ENCODE assay signal across 18 cellular contexts in genomic region chr9:121105531-121105930, GRCh38. TPM values are rescaled to one million over a fixed set of nuclear protein-coding genes. Genes with fewer than 3 reads are reported as not detected.
DNase-seq lines count a peak whose midpoint lies in the region; ATAC-seq, FAIRE-seq and TF ChIP-seq lines count a peak whose summit lies in the region.
"Had no signal": no experiment of that assay in that cellular context is flagged by ENCODE, and none has a peak within 500 bp of the region (broad histone marks: within the 10 kb centered on the region; RNA-seq: fewer than 3 reads in every experiment).

No MANE protein-coding gene starts in this region.

- BruUV-seq in HepG2 (replicated peaks; lab: Mats Ljungman, UMichigan), result no TSS peak

- no peaks in the 10 kb centered on the region for H3K79me2 ChIP-seq in HepG2 (ENCODE audit: insufficient read depth, low read length)

- peaks cover 18 to 31% (median 20%) of the 10 kb centered on the region in 4 donors for H3K4me1 Mint-ChIP-seq in CD4-positive, alpha-beta memory T cell
- H3K4me1 Mint-ChIP-seq in T-helper 17 cell, result peaks cover 17% of the 10 kb centered on the region
- peaks cover 11 to 28% of the 10 kb centered on the region in 2 donors for H3K4me1 Mint-ChIP-seq in effector memory CD8-positive, alpha-beta T cell (ENCODE audit: low read depth in 2 of 2)

- no peak for ATAC-seq in T-helper 17 cell
- ATAC-seq in effector memory CD8-positive, alpha-beta T cell (replicated peaks), result no peak
- no peak for ATAC-seq in GM19455 (IDR thresholded peaks at IDR 0.05; ENCODE audit: unreplicated experiment)
- ATAC-seq in HepG2, result no peak
- ATAC-seq: left ventricle myocardium superior had no signal

- H3K4me1 ChIP-seq in BLaER1 (peaks cover 36% of the 10 kb centered on the region), HepG2 (ENCODE audit: insufficient read depth, low read length) (no peaks in the 10 kb centered on the region)
- no peaks in the 10 kb centered on the region for H3K4me1 ChIP-seq in CD4-positive, alpha-beta memory T cell (ENCODE audit: insufficient read depth, low read length)
- H3K4me1 ChIP-seq: esophagus muscularis mucosa, prostate gland, thyroid gland had no signal

- H2AFZ ChIP-seq in HepG2 (ENCODE audit: low read length), result no peak overlapping the region

- no peak for DNase-seq in CD4-positive, alpha-beta memory T cell
- DNase-seq in T-helper 17 cell, result no peak
- no peak for DNase-seq in effector memory CD8-positive, alpha-beta T cell
- DNase-seq in GM13976 (ENCODE audit: low spot score), result no peak
- no peak for DNase-seq in stimulated activated CD4-positive, alpha-beta T cell treated with anti-CD3 and anti-CD28 coated beads, Interleukin-4, amount 100 ng/mL, for 24 hours
- no peak for DNase-seq in HepG2 (ENCODE audit: low spot score)
- DNase-seq: activated CD4-positive, alpha-beta T cell treated with anti-CD3 and anti-CD28 coated beads for 4 hours; adrenal gland; DMS 273 treated with DMSO at 0.1 percent for 48 hours; Karpas-422; left ventricle myocardium superior; NCI-H1694 had no signal

- TF ChIP-seq POLR2A in HepG2 (IDR thresholded peaks at IDR 0.05; ENCODE audit: insufficient read depth in 1 of 2, low read depth in 2 of 2, low read length in 2 of 2), result no peak

- H3K27me3 ChIP-seq in BLaER1, result no peaks in the 10 kb centered on the region
- no peaks in the 10 kb centered on the region for H3K27me3 ChIP-seq in CD4-positive, alpha-beta memory T cell (ENCODE audit: insufficient read depth, low read length)
- H3K27me3 ChIP-seq in HepG2 (ENCODE audit: control insufficient read depth in 1 of 2, insufficient read depth in 2 of 2, low read length in 2 of 2), result no peaks in the 10 kb centered on the region
- H3K27me3 ChIP-seq: adrenal gland, esophagus muscularis mucosa, thyroid gland had no signal

- H4K20me1 ChIP-seq in BLaER1, result no peaks in the 10 kb centered on the region
- no peaks in the 10 kb centered on the region for H4K20me1 ChIP-seq in HepG2 (ENCODE audit: insufficient read depth, low read length)

- in situ Hi-C loops in GM13976 (cut with MboI; ENCODE audit: low sequenced_read_pairs, unreplicated experiment) (no loop called here), HepG2 (cut with HindIII; ENCODE audit: extremely low pct_ligation_motif_present, low pct_unique_long_range_greater_than_20kb) (no loop called here)

- H3K36me3 Mint-ChIP-seq in CD4-positive, alpha-beta memory T cell, result peaks cover 16 to 26% of the 10 kb centered on the region in 2 donors
- peaks cover 7% of the 10 kb centered on the region for H3K36me3 Mint-ChIP-seq in T-helper 17 cell (ENCODE audit: low read depth)
- H3K36me3 Mint-ChIP-seq in effector memory CD8-positive, alpha-beta T cell (ENCODE audit: insufficient read depth), result peaks cover 4% of the 10 kb centered on the region

- CTCF ChIA-PET in CD4-positive, alpha-beta memory T cell (lab: Charles Lee; ENCODE audit: partially characterized antibody), result interaction anchor here (0.7 to 2.7 kb wide), 3 partner anchors 16 to 499 kb away, joined by 5 to 8 read pairs (median 6); no protein-coding TSS in a partner anchor
- CTCF ChIA-PET in HepG2 (lab: Yijun Ruan, JAX; ENCODE audit: low intra/inter-chr PET ratio, low total read pairs), result no interaction called here

- no peak overlapping the region for H3K4me3 Mint-ChIP-seq in CD4-positive, alpha-beta memory T cell
- H3K4me3 Mint-ChIP-seq in T-helper 17 cell, result no peak overlapping the region
- H3K4me3 Mint-ChIP-seq in effector memory CD8-positive, alpha-beta T cell, result no peak overlapping the region

- no peak for TF ChIP-seq CTCF in GM13976 (IDR thresholded peaks at IDR 0.05; ENCODE audit: borderline replicate concordance, control extremely low read depth, extremely low read depth, insufficient read depth, missing control alignments)
- no peak for TF ChIP-seq CTCF in HepG2 (CRISPR knock-in tag; IDR thresholded peaks at IDR 0.05)

- no peak for TF ChIP-seq RAD21 in HepG2 (CRISPR knock-in tag; IDR thresholded peaks at IDR 0.05)

- H3K9ac ChIP-seq in BLaER1, result no peak overlapping the region
- H3K9ac ChIP-seq in HepG2 (ENCODE audit: insufficient read depth, low read depth, low read length), result no peak overlapping the region

- peak overlapping the region in 6 of 7 donors; percentile 12 to 68 (median 18) for H3K27ac Mint-ChIP-seq in CD4-positive, alpha-beta memory T cell
- H3K27ac Mint-ChIP-seq in T-helper 17 cell, result peak overlapping the region; percentile 61
- peak overlapping the region; percentile 9 to 62 for H3K27ac Mint-ChIP-seq in effector memory CD8-positive, alpha-beta T cell

- H3K4me3 ChIP-seq in BLaER1 (no peak overlapping the region), HepG2 (replicated peaks in 1 of 3; ENCODE audit: insufficient read depth in 1 of 3, low read depth in 2 of 3, low read length in 3 of 3) (no peak overlapping the region)
- no peak overlapping the region for H3K4me3 ChIP-seq in CD4-positive, alpha-beta memory T cell (ENCODE audit: low read length in 2 of 2)
- H3K4me3 ChIP-seq: adrenal gland, esophagus muscularis mucosa, prostate gland, thyroid gland had no signal

- H3K36me3 ChIP-seq in BLaER1 (peaks cover 16% of the 10 kb centered on the region; the same call in 1 of the 2 replicates), HepG2 (replicated peaks in 1 of 2; ENCODE audit: control insufficient read depth in 1 of 2, insufficient read depth in 2 of 2, low read length in 2 of 2) (no peaks in the 10 kb centered on the region)
- no peaks in the 10 kb centered on the region for H3K36me3 ChIP-seq in CD4-positive, alpha-beta memory T cell (ENCODE audit: insufficient read depth, low read length)
- H3K36me3 ChIP-seq: adrenal gland, esophagus muscularis mucosa, prostate gland, thyroid gland had no signal

- H3K4me2 ChIP-seq in BLaER1 (no peak overlapping the region), HepG2 (ENCODE audit: low read depth, low read length) (no peak overlapping the region)

- WGBS in HepG2 (ENCODE audit: low lambda C conversion rate), result 92% methylated on average over 2 of the region's 2 CpGs

- TF ChIP-seq EP300 in HepG2 (IDR thresholded peaks at IDR 0.05; ENCODE audit: low read depth in 2 of 2, low read length in 2 of 2) (no peak), HepG2 (CRISPR knock-in tag; IDR thresholded peaks at IDR 0.05; ENCODE audit: borderline replicate concordance) (no peak)

- H3K27me3 Mint-ChIP-seq in CD4-positive, alpha-beta memory T cell, result no peaks in the 10 kb centered on the region
- H3K27me3 Mint-ChIP-seq in T-helper 17 cell, result no peaks in the 10 kb centered on the region
- no peaks in the 10 kb centered on the region for H3K27me3 Mint-ChIP-seq in effector memory CD8-positive, alpha-beta T cell

- no peak for FAIRE-seq in HepG2 (lab: Jason Lieb, UNC)
- FAIRE-seq: H1 had no signal

- H3K9me3 ChIP-seq in BLaER1, result peaks cover 26% of the 10 kb centered on the region
- no peaks in the 10 kb centered on the region for H3K9me3 ChIP-seq in CD4-positive, alpha-beta memory T cell (ENCODE audit: control insufficient read depth in 1 of 2, low read length in 2 of 2)
- no peaks in the 10 kb centered on the region for H3K9me3 ChIP-seq in T-helper 17 cell (ENCODE audit: control insufficient read depth, low read length, poor library complexity, severe bottlenecking)
- no peaks in the 10 kb centered on the region for H3K9me3 ChIP-seq in HepG2 (ENCODE audit: low read length)
- H3K9me3 ChIP-seq: adrenal gland, esophagus muscularis mucosa, prostate gland, thyroid gland had no signal

- H3K9me3 Mint-ChIP-seq in CD4-positive, alpha-beta memory T cell, result peaks cover 0 to 12% (median 4%) of the 10 kb centered on the region in 8 donors
- peaks cover 8 to 10% of the 10 kb centered on the region in 2 donors for H3K9me3 Mint-ChIP-seq in effector memory CD8-positive, alpha-beta T cell

- POLR2A ChIA-PET in CD4-positive, alpha-beta memory T cell (lab: Charles Lee; ENCODE audit: partially characterized antibody), result interaction anchor here (1.0 kb wide), 1 partner anchor 19 kb away, joined by 3 read pairs; no protein-coding TSS in a partner anchor
- POLR2A ChIA-PET in HepG2 (lab: Yijun Ruan, JAX), result no interaction called here

- intact Hi-C loops in CD4-positive, alpha-beta memory T cell (cut with micrococcal nuclease), result loop anchor here (5.0 kb wide), 1 partner anchor 47 kb away; no protein-coding TSS in a partner anchor
- intact Hi-C loops in HepG2 (cut with micrococcal nuclease; ENCODE audit: unreplicated experiment), result no loop called here

- H3K27ac ChIP-seq in BLaER1, result 0 out of 2 replicates have a peak overlapping the region, but pooled peaks have one; percentile 2
- no peak overlapping the region for H3K27ac ChIP-seq in CD4-positive, alpha-beta memory T cell (ENCODE audit: low read depth, low read length)
- H3K27ac ChIP-seq in HepG2 (ENCODE audit: extremely low read length, insufficient read depth, low read length), result no peak overlapping the region
- H3K27ac ChIP-seq: adrenal gland, esophagus muscularis mucosa, prostate gland, thyroid gland had no signal

RNA-seq across cellular contexts. Expression of gene CNTRL, which starts 30.8 kb away (rescaled TPM):
- 100 to 1,000 TPM; 119 to 122 TPM for total RNA-seq in CD4-positive, alpha-beta memory T cell
- 10 to 100 TPM in 1 of 2 donors, 1 to 10 TPM in 1; 1.5 to 38.0 TPM for polyA plus RNA-seq in CD4-positive, alpha-beta memory T cell
- total RNA-seq in T-helper 17 cell (10 to 100 TPM; 69.5 to 81.1 TPM), HepG2 (2016; rRNA removed; fragmentation: Illumina TruSeq; extraction: Trizol) (11.8 and 14.4 TPM in 2 replicates)
- 4.7 and 4.8 TPM in 2 replicates for total RNA-seq in HepG2 (2016; cell fraction: cytosol; rRNA removed; fragmentation: Illumina TruSeq; extraction: Trizol; ENCODE audit: low read depth)
- total RNA-seq in HepG2 (2016; cell fraction: insoluble cytoplasmic fraction; rRNA removed; fragmentation: Illumina TruSeq; extraction: Trizol), result 10.7 and 14.1 TPM in 2 replicates
- 4.7 and 5.0 TPM in 2 replicates for total RNA-seq in HepG2 (2016; cell fraction: membrane; rRNA removed; fragmentation: Illumina TruSeq; extraction: Trizol)
- 12.3 and 17.2 TPM in 2 replicates for total RNA-seq in HepG2 (2016; cell fraction: nucleus; rRNA removed; fragmentation: Illumina TruSeq; extraction: Trizol)
- 6.1 and 7.5 TPM in 2 replicates for polyA plus RNA-seq in HepG2 (2011; rRNA removed)
- 4.1 and 4.2 TPM in 2 replicates for polyA plus RNA-seq in HepG2 (2011; cell fraction: cytosol; rRNA removed)
- polyA plus RNA-seq in HepG2 (2011; cell fraction: nucleus; rRNA removed), result 9.1 and 9.5 TPM in 2 replicates
- polyA plus RNA-seq in HepG2 (2012), result 6.3 and 8.4 TPM in 2 replicates
- polyA plus RNA-seq in HepG2 (2016; cell fraction: cytosol; fragmentation: Illumina TruSeq; extraction: Trizol; ENCODE audit: low read depth), result 0.28 and 0.37 TPM in 2 replicates
- 10.8 and 10.9 TPM in 2 replicates for polyA plus RNA-seq in HepG2 (2016; cell fraction: insoluble cytoplasmic fraction; fragmentation: Illumina TruSeq; extraction: Trizol; ENCODE audit: low read depth)
- 1.1 and 1.5 TPM in 2 replicates for polyA plus RNA-seq in HepG2 (2016; cell fraction: membrane; fragmentation: Illumina TruSeq; extraction: Trizol; ENCODE audit: low read depth)
- 15.8 and 17.4 TPM in 2 replicates for polyA plus RNA-seq in HepG2 (2016; cell fraction: nucleus; fragmentation: Illumina TruSeq; extraction: Trizol; ENCODE audit: insufficient read depth, low read depth)
- polyA minus RNA-seq in HepG2 (2011; rRNA and poly(A)+ RNA removed; ENCODE audit: low replicate concordance), result 7.3 and 10.6 TPM in 2 replicates
- polyA minus RNA-seq in HepG2 (2011; cell fraction: cytosol; rRNA and poly(A)+ RNA removed), result 6.8 TPM in 2 replicates
- 22.9 and 30.5 TPM in 2 replicates for polyA minus RNA-seq in HepG2 (2011; cell fraction: nucleus; rRNA and poly(A)+ RNA removed)

RNA-seq across cellular contexts. Expression of gene C5, which starts 55.5 kb away (rescaled TPM):
- total RNA-seq in CD4-positive, alpha-beta memory T cell, result 1 to 10 TPM; 1.9 to 3.2 TPM
- polyA plus RNA-seq in CD4-positive, alpha-beta memory T cell, result under 1 TPM; 0.28 to 0.66 TPM
- total RNA-seq in T-helper 17 cell (1 to 10 TPM; 1.3 to 1.9 TPM), HepG2 (2016; rRNA removed; fragmentation: Illumina TruSeq; extraction: Trizol) (29.8 and 57.6 TPM in 2 replicates)
- 5.8 and 7.1 TPM in 2 replicates for total RNA-seq in HepG2 (2016; cell fraction: cytosol; rRNA removed; fragmentation: Illumina TruSeq; extraction: Trizol; ENCODE audit: low read depth)
- total RNA-seq in HepG2 (2016; cell fraction: insoluble cytoplasmic fraction; rRNA removed; fragmentation: Illumina TruSeq; extraction: Trizol), result 28.2 and 56.6 TPM in 2 replicates
- total RNA-seq in HepG2 (2016; cell fraction: membrane; rRNA removed; fragmentation: Illumina TruSeq; extraction: Trizol), result 5.7 and 8.3 TPM in 2 replicates
- total RNA-seq in HepG2 (2016; cell fraction: nucleus; rRNA removed; fragmentation: Illumina TruSeq; extraction: Trizol), result 61.5 and 74.8 TPM in 2 replicates
- 192 and 242 TPM in 2 replicates for polyA plus RNA-seq in HepG2 (2011; rRNA removed)
- polyA plus RNA-seq in HepG2 (2011; cell fraction: cytosol; rRNA removed), result 79.8 and 172 TPM in 2 replicates
- polyA plus RNA-seq in HepG2 (2011; cell fraction: nucleus; rRNA removed), result 116 and 151 TPM in 2 replicates
- 82.5 and 211 TPM in 2 replicates for polyA plus RNA-seq in HepG2 (2012)
- polyA plus RNA-seq in HepG2 (2016; cell fraction: cytosol; fragmentation: Illumina TruSeq; extraction: Trizol; ENCODE audit: low read depth), result 1.4 and 1.8 TPM in 2 replicates
- polyA plus RNA-seq in HepG2 (2016; cell fraction: insoluble cytoplasmic fraction; fragmentation: Illumina TruSeq; extraction: Trizol; ENCODE audit: low read depth), result 14.3 and 16.7 TPM in 2 replicates
- 2.3 and 2.7 TPM in 2 replicates for polyA plus RNA-seq in HepG2 (2016; cell fraction: membrane; fragmentation: Illumina TruSeq; extraction: Trizol; ENCODE audit: low read depth)
- polyA plus RNA-seq in HepG2 (2016; cell fraction: nucleus; fragmentation: Illumina TruSeq; extraction: Trizol; ENCODE audit: insufficient read depth, low read depth), result 55.2 and 57.5 TPM in 2 replicates
- 1.5 and 59.8 TPM in 2 replicates for polyA minus RNA-seq in HepG2 (2011; rRNA and poly(A)+ RNA removed; ENCODE audit: low replicate concordance)
- polyA minus RNA-seq in HepG2 (2011; cell fraction: cytosol; rRNA and poly(A)+ RNA removed), result 115 and 233 TPM in 2 replicates
- polyA minus RNA-seq in HepG2 (2011; cell fraction: nucleus; rRNA and poly(A)+ RNA removed), result 307 and 447 TPM in 2 replicates
